In the genomic region with DNA sequence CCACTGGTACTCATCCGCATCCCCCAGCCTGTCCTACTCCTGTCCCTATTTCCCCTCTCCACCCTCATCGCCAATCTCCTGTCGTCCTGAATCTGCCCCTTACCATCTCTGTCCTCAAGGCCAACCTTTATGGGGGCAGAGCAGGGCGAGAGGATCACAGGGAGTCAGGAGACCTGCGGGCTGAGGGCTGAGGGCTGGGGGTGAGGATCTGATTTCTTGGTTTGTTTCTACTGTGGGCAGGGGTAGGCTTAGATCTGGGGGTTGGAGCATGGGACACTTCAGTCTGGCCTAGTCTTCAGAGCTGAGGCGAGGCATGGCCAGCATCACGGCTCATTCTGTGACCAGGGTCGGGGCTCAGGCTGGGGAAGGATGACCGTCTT, we compare ENCODE assay signal across 8 cellular contexts. TPM values are rescaled to one million over a fixed set of nuclear protein-coding genes. Genes with fewer than 3 reads are reported as not detected.
A peak's percentile ranks its signal among the peaks of the same experiment; 100 is the strongest.
DNase-seq lines count a peak whose midpoint lies in the region; ATAC-seq and TF ChIP-seq lines count a peak whose summit lies in the region.

No MANE protein-coding gene starts in this region.

- H3K36me3 ChIP-seq in BE2C = no peaks in the 10 kb centered on the region
- no peaks in the 10 kb centered on the region for H3K36me3 ChIP-seq in MM.1S (replicated peaks; ENCODE audit: insufficient read depth, low read length)
- H3K36me3 ChIP-seq in ectodermal cell (ENCODE audit: control insufficient read depth, insufficient read depth, low read length) = no peaks in the 10 kb centered on the region

- H3K4me2 ChIP-seq in MM.1S (ENCODE audit: low read depth, low read length) = peak overlapping the region; percentile 54

- no peaks in the 10 kb centered on the region for H4K20me1 ChIP-seq in MM.1S (ENCODE audit: insufficient read depth, low read length)

- ATAC-seq in natural killer cell treated with Interleukin-12 subunit alpha and Interleukin-12 subunit beta and Interleukin-15 and Interleukin-18, amount 100 ng/mL, for 72 hours = no peak
- no peak for ATAC-seq in HG03457 (IDR thresholded peaks at IDR 0.05; ENCODE audit: unreplicated experiment)

- H3K27ac ChIP-seq in MM.1S (ENCODE audit: low read length) (peak overlapping the region; percentile 51; the same call in 1 of the 2 replicates), ectodermal cell (ENCODE audit: insufficient read depth, low read depth, low read length, poor library complexity, severe bottlenecking) (no peak overlapping the region)

- in situ Hi-C loops in KBM-7 (cut with MboI; ENCODE audit: low pct_unique_long_range_greater_than_20kb, low sequenced_read_pairs) = no loop called here

- DNase-seq in BE2C (no peak), MM.1S (no peak), HuH-7.5 (ENCODE audit: low spot score) (no peak), KBM-7 (no peak), amniotic stem cell (lab: John Stamatoyannopoulos, UW) (no peak)
- DNase-seq in natural killer cell treated with Interleukin-12 subunit alpha and Interleukin-12 subunit beta and Interleukin-15 and Interleukin-18, amount 100 ng/mL, for 72 hours (ENCODE audit: low spot score) = no peak

- H3K27me3 Mint-ChIP-seq in natural killer cell treated with Interleukin-12 subunit alpha and Interleukin-12 subunit beta and Interleukin-15 and Interleukin-18, amount 100 ng/mL, for 72 hours = no peaks in the 10 kb centered on the region

- H3K9ac ChIP-seq in MM.1S (ENCODE audit: low read length) = peak overlapping the region; percentile 73; the same call in 1 of the 2 replicates

- peak overlapping the region; percentile 73 to 89 for H3K27ac Mint-ChIP-seq in natural killer cell treated with Interleukin-12 subunit alpha and Interleukin-12 subunit beta and Interleukin-15 and Interleukin-18, amount 100 ng/mL, for 72 hours

- peaks cover 29% of the 10 kb centered on the region for H3F3A ChIP-seq in MM.1S (ENCODE audit: insufficient read depth, low read length)

- H3K9me2 ChIP-seq in MM.1S (replicated peaks; ENCODE audit: insufficient read depth, low read length) = no peaks in the 10 kb centered on the region

- peak overlapping the region; percentile 11; the same call in 1 of the 2 replicates for H2AFZ ChIP-seq in MM.1S (ENCODE audit: low read length)

- H3K4me1 ChIP-seq in BE2C (0 out of 2 replicates have a peak, but pooled peaks cover 2% of the 10 kb centered on the region), MM.1S (ENCODE audit: low read length) (peaks cover 20% of the 10 kb centered on the region), ectodermal cell (ENCODE audit: control insufficient read depth, insufficient read depth, low read length) (peaks cover 16% of the 10 kb centered on the region)

- TF ChIP-seq CTCF in BE2C (IDR thresholded peaks at IDR 0.05; ENCODE audit: low read depth, low read length) (no peak), MM.1S (IDR thresholded peaks at IDR 0.05; ENCODE audit: low read length) (no peak)

- no peaks in the 10 kb centered on the region for H3K36me3 Mint-ChIP-seq in natural killer cell treated with Interleukin-12 subunit alpha and Interleukin-12 subunit beta and Interleukin-15 and Interleukin-18, amount 100 ng/mL, for 72 hours

- H3K27me3 ChIP-seq in BE2C (no peaks in the 10 kb centered on the region), MM.1S (replicated peaks; ENCODE audit: insufficient read depth, low read length) (no peaks in the 10 kb centered on the region), ectodermal cell (ENCODE audit: control insufficient read depth, insufficient read depth, low read length, poor library complexity, severe bottlenecking) (no peaks in the 10 kb centered on the region)

- no peaks in the 10 kb centered on the region for H3K9me3 ChIP-seq in BE2C
- H3K9me3 ChIP-seq in MM.1S (replicated peaks; ENCODE audit: insufficient read depth, low read length) = no peaks in the 10 kb centered on the region
- no peaks in the 10 kb centered on the region for H3K9me3 ChIP-seq in ectodermal cell (ENCODE audit: control insufficient read depth, low read length)

- H3K79me2 ChIP-seq in MM.1S (ENCODE audit: low read length) = no peaks in the 10 kb centered on the region

- H3K9me3 Mint-ChIP-seq in natural killer cell treated with Interleukin-12 subunit alpha and Interleukin-12 subunit beta and Interleukin-15 and Interleukin-18, amount 100 ng/mL, for 72 hours = no peaks in the 10 kb centered on the region

- H3K4me3 ChIP-seq in BE2C (ENCODE audit: low read depth, low read length) (peak overlapping the region; percentile 55), MM.1S (ENCODE audit: low read length) (peak overlapping the region; percentile 68), ectodermal cell (ENCODE audit: insufficient read depth, low read depth, low read length) (peak overlapping the region; percentile 75)

- 56 to 60% methylated on average over 9 of the region's 9 CpGs for WGBS in ectodermal cell, 2 experiments

- H3K4me1 Mint-ChIP-seq in natural killer cell treated with Interleukin-12 subunit alpha and Interleukin-12 subunit beta and Interleukin-15 and Interleukin-18, amount 100 ng/mL, for 72 hours (ENCODE audit: low read depth in 2 of 2) = peaks cover 40% of the 10 kb centered on the region in 2 donors

- H3K4me3 Mint-ChIP-seq in natural killer cell treated with Interleukin-12 subunit alpha and Interleukin-12 subunit beta and Interleukin-15 and Interleukin-18, amount 100 ng/mL, for 72 hours = peak overlapping the region; percentile 82

RNA-seq across cellular contexts. Expression of a gene that starts 16.5 kb away (rescaled TPM):
- 120 TPM for polyA plus RNA-seq in BE2C (2012; ENCODE audit: insufficient read depth, insufficient read length, low read depth)
- 100 TPM for polyA plus RNA-seq in ectodermal cell (2013, experiment 1 of 4)
- polyA plus RNA-seq in ectodermal cell (2013, experiment 2 of 4) = 96.3 TPM
- 66.1 TPM for polyA plus RNA-seq in ectodermal cell (2013, experiment 3 of 4)
- polyA plus RNA-seq in ectodermal cell (2013, experiment 4 of 4) = 76.0 TPM
- 10 to 100 TPM; 65.0 to 67.8 TPM for total RNA-seq in natural killer cell treated with Interleukin-12 subunit alpha and Interleukin-12 subunit beta and Interleukin-15 and Interleukin-18, amount 100 ng/mL, for 72 hours

RNA-seq across cellular contexts. Expression of a gene that starts 27.5 kb away (rescaled TPM):
- polyA plus RNA-seq in BE2C (2012; ENCODE audit: insufficient read depth, insufficient read length, low read depth) = 1.1 TPM
- 5.4 TPM for polyA plus RNA-seq in ectodermal cell (2013, experiment 1 of 4)
- polyA plus RNA-seq in ectodermal cell (2013, experiment 2 of 4) = 4.4 TPM
- polyA plus RNA-seq in ectodermal cell (2013, experiment 3 of 4) = 2.6 TPM
- 3.3 TPM for polyA plus RNA-seq in ectodermal cell (2013, experiment 4 of 4)
- total RNA-seq in natural killer cell treated with Interleukin-12 subunit alpha and Interleukin-12 subunit beta and Interleukin-15 and Interleukin-18, amount 100 ng/mL, for 72 hours = 10 to 100 TPM; 16.3 to 18.0 TPM

RNA-seq across cellular contexts. Expression of a gene that starts 33.8 kb away (rescaled TPM):
- polyA plus RNA-seq in BE2C (2012; ENCODE audit: insufficient read depth, insufficient read length, low read depth) = 16.9 TPM
- 12.6 TPM for polyA plus RNA-seq in ectodermal cell (2013, experiment 1 of 4)
- 13.0 TPM for polyA plus RNA-seq in ectodermal cell (2013, experiment 2 of 4)
- polyA plus RNA-seq in ectodermal cell (2013, experiment 3 of 4) = 7.0 TPM
- 8.8 TPM for polyA plus RNA-seq in ectodermal cell (2013, experiment 4 of 4)
- 10 to 100 TPM; 11.0 to 25.4 TPM for total RNA-seq in natural killer cell treated with Interleukin-12 subunit alpha and Interleukin-12 subunit beta and Interleukin-15 and Interleukin-18, amount 100 ng/mL, for 72 hours

RNA-seq across cellular contexts. Expression of a gene that starts 35.4 kb away (rescaled TPM):
- polyA plus RNA-seq in BE2C (2012; ENCODE audit: insufficient read depth, insufficient read length, low read depth) = 0.77 TPM
- 19.1 TPM for polyA plus RNA-seq in ectodermal cell (2013, experiment 1 of 4)
- polyA plus RNA-seq in ectodermal cell (2013, experiment 2 of 4) = 15.5 TPM
- polyA plus RNA-seq in ectodermal cell (2013, experiment 3 of 4) = 13.9 TPM
- polyA plus RNA-seq in ectodermal cell (2013, experiment 4 of 4) = 19.4 TPM
- 10 to 100 TPM; 12.2 to 14.1 TPM for total RNA-seq in natural killer cell treated with Interleukin-12 subunit alpha and Interleukin-12 subunit beta and Interleukin-15 and Interleukin-18, amount 100 ng/mL, for 72 hours

RNA-seq across cellular contexts. Expression of a gene that starts 56.6 kb away (rescaled TPM):
- 79.0 TPM for polyA plus RNA-seq in BE2C (2012; ENCODE audit: insufficient read depth, insufficient read length, low read depth)
- polyA plus RNA-seq in ectodermal cell (2013, experiment 1 of 4) = 20.9 TPM
- polyA plus RNA-seq in ectodermal cell (2013, experiment 2 of 4) = 23.0 TPM
- 18.8 TPM for polyA plus RNA-seq in ectodermal cell (2013, experiment 3 of 4)
- polyA plus RNA-seq in ectodermal cell (2013, experiment 4 of 4) = 22.9 TPM
- total RNA-seq in natural killer cell treated with Interleukin-12 subunit alpha and Interleukin-12 subunit beta and Interleukin-15 and Interleukin-18, amount 100 ng/mL, for 72 hours = 1 to 10 TPM; 5.9 to 7.8 TPM
